17 cellular contexts compared by ENCODE assay signal in the genomic region with DNA sequence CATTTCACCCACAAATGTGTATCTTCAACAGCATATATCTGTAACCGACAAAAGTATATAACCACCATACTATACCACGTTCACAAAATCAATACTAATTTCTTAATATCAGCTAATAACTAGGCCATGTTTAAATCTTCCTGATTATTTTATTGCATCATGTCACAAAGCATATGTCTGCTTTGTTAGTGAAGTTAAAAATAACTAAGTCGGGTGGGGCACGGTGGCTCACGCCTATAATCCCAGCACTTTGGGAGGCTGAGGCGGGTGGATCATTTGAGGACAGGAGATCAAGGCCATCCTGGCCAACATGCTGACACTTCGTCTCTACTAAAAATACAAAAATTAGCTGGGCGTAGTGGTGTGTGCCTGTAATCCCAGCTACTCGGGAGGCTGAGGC. TPM values are rescaled to one million over a fixed set of nuclear protein-coding genes. Genes with fewer than 3 reads are reported as not detected.
DNase-seq lines count a peak whose midpoint lies in the region; ATAC-seq and FAIRE-seq lines count a peak whose summit lies in the region.
"Had no signal": no experiment of that assay in that cellular context is flagged by ENCODE, and none has a peak within 500 bp of the region (broad histone marks: within the 10 kb centered on the region; RNA-seq: fewer than 3 reads in every experiment).

No MANE protein-coding gene starts in this region.

- peaks cover 92% of the 10 kb centered on the region for H3K79me2 ChIP-seq in GM23248 (ENCODE audit: insufficient read depth)

- H3K27ac ChIP-seq in GM23248 (peak overlapping the region; percentile 23), epithelial cell of prostate (peak overlapping the region; percentile 7), small intestine (ENCODE audit: low read depth in 1 of 2, low read length in 1 of 2) (no peak overlapping the region)

- no peaks in the 10 kb centered on the region for H3K9me3 ChIP-seq in GM23248 (ENCODE audit: low read depth)
- no peaks in the 10 kb centered on the region for H3K9me3 ChIP-seq in small intestine (ENCODE audit: control insufficient read depth, low read depth)

- H3K4me3 ChIP-seq in GM23248 (no peak overlapping the region), small intestine (ENCODE audit: low read depth in 1 of 2, low read length in 2 of 2) (no peak overlapping the region)

- H2AFZ ChIP-seq in GM23248 = no peak overlapping the region

- no peaks in the 10 kb centered on the region for H3K9me2 ChIP-seq in GM23248 (ENCODE audit: insufficient read depth)

- H3K4me1 ChIP-seq in GM23248 (ENCODE audit: insufficient read depth) = peaks cover 3% of the 10 kb centered on the region; the same call in 1 of the 2 replicates
- H3K4me1 ChIP-seq in small intestine (ENCODE audit: control insufficient read depth in 2 of 2, insufficient read depth in 1 of 2, low read depth in 1 of 2, low read length in 1 of 2) = no peaks in the 10 kb centered on the region

- peaks cover 94% of the 10 kb centered on the region for H3K36me3 ChIP-seq in GM23248 (ENCODE audit: low read depth)
- H3K36me3 ChIP-seq in small intestine (ENCODE audit: control insufficient read depth in 2 of 2, insufficient read depth in 2 of 2, low read length in 2 of 2) = peaks cover 2 to 6% of the 10 kb centered on the region in 2 donors

- no peak overlapping the region for H3K9ac ChIP-seq in GM23248

- in situ Hi-C loops in GM23248 (cut with MboI) = no loop called here

- ATAC-seq in HG02938 (IDR thresholded peaks at IDR 0.05; ENCODE audit: unreplicated experiment) = no peak

- WGBS in GM23248 (ENCODE audit: low coverage in 1 of 2, low lambda C conversion rate in 2 of 2, missing lambda C conversion rate in 2 of 2), 2 experiments = 84 to 85% methylated on average over 9 of the region's 9 CpGs
- 48 to 80% (median 66%) methylated on average over 9 of the region's 9 CpGs for WGBS in small intestine, 3 donors

- no peak overlapping the region for H3K4me2 ChIP-seq in GM23248 (ENCODE audit: unreplicated experiment)

- no peak for FAIRE-seq in small intestine (lab: Jason Lieb, UNC)
- FAIRE-seq: A204.1, G401.6, GM12891 had no signal

- no peaks in the 10 kb centered on the region for H3K27me3 ChIP-seq in GM23248 (replicated peaks; ENCODE audit: insufficient read depth)
- H3K27me3 ChIP-seq in small intestine (ENCODE audit: control insufficient read depth in 2 of 2, insufficient read depth in 2 of 2, low read length in 2 of 2) = no peaks in the 10 kb centered on the region

- H4K20me1 ChIP-seq in GM23248 (ENCODE audit: insufficient read depth) = no peaks in the 10 kb centered on the region

- DNase-seq in GM23248 = no peak
- peak; percentile 78 for DNase-seq in NCI-H82 (lab: John Stamatoyannopoulos, UW)
- DNase-seq in epithelial cell of prostate (ENCODE audit: low read depth, low spot score) = no peak
- DNase-seq in small intestine = peak; percentile 44
- no peak for DNase-seq in activated CD4-positive, CD25-positive, alpha-beta regulatory T cell treated with anti-CD3 and anti-CD28 coated beads, Interleukin-2, amount 50 U/mL, for 72 hours
- DNase-seq in mesenteric fat pad (ENCODE audit: low spot score) = no peak
- DNase-seq: C1 segment of cervical spinal cord; CD4-positive, alpha-beta memory T cell; DMS153; DMS79 treated with DMSO at 0.1 percent for 48 hours; EL; GOT3; H9 had no signal

- H3F3A ChIP-seq in GM23248 (ENCODE audit: insufficient read depth) = peaks cover 86% of the 10 kb centered on the region

RNA-seq across cellular contexts. Expression of gene HERC4, which starts 47.7 kb away (rescaled TPM):
- 228 and 289 TPM in 2 replicates for total RNA-seq in GM23248 (2014; rRNA removed; shearing (Covaris generic))
- 116 and 127 TPM in 2 replicates for polyA plus RNA-seq in GM23248 (2016; fragmentation: Nextera tagmentation; extraction: Ambion mirVana)
- 10 to 100 TPM; 13.5 to 40.5 (median 21.9) TPM for polyA plus RNA-seq in small intestine
- 59.1 TPM for total RNA-seq in mesenteric fat pad

Comparison
In these comparisons a context has a peak if more than half of its experiments do, and no peak if none do; other contexts are left out.
1. DNase-seq: peak in NCI-H82 (single experiment) and small intestine (single experiment); none in GM23248 (single experiment), epithelial cell of prostate (single experiment), activated CD4-positive, CD25-positive, alpha-beta regulatory T cell treated with anti-CD3 and anti-CD28 coated beads, Interleukin-2, amount 50 U/mL, for 72 hours (single experiment) and mesenteric fat pad (single experiment).
2. H3K27ac ChIP-seq: peak in GM23248 (single experiment) and epithelial cell of prostate (single experiment); none in small intestine (0 of 2).